In genomic region chr2:45011621-45012602, GRCh38 we compare ENCODE assay signal across 25 cellular contexts. TPM values are rescaled to one million over a fixed set of nuclear protein-coding genes. Genes with fewer than 3 reads are reported as not detected.
DNase-seq lines count a peak whose midpoint lies in the region; ATAC-seq, FAIRE-seq and TF ChIP-seq lines count a peak whose summit lies in the region.
"Had no signal": no experiment of that assay in that cellular context is flagged by ENCODE, and none has a peak within 500 bp of the region (broad histone marks: within the 10 kb centered on the region; RNA-seq: fewer than 3 reads in every experiment).

No MANE protein-coding gene starts in this region.

- TF ChIP-seq CTCF in astrocyte (IDR thresholded peaks at IDR 0.05; ENCODE audit: insufficient read depth, low read depth, low read length) (no peak), type B pancreatic cell (conservative IDR thresholded peaks at IDR 0.05) (no peak)

- no peak overlapping the region for H2AFZ ChIP-seq in astrocyte (ENCODE audit: low read depth, low read length)
- H2AFZ ChIP-seq: parathyroid adenoma had no signal

- peaks cover 58% of the 10 kb centered on the region for H3K27me3 Mint-ChIP-seq in astrocyte (ENCODE audit: low read depth, unreplicated experiment)
- peaks cover 58 to 85% (median 81%) of the 10 kb centered on the region in 3 donors for H3K27me3 Mint-ChIP-seq in naive B cell
- H3K27me3 Mint-ChIP-seq in type B pancreatic cell, result peaks cover 88% of the 10 kb centered on the region

- no peak overlapping the region for H3K4me2 ChIP-seq in astrocyte (ENCODE audit: low read length)
- H3K4me2 ChIP-seq: BLaER1, smooth muscle cell had no signal

- H3K36me3 Mint-ChIP-seq in astrocyte (ENCODE audit: low read depth, unreplicated experiment), result peaks cover 13% of the 10 kb centered on the region
- H3K36me3 Mint-ChIP-seq in naive B cell, result no peaks in the 10 kb centered on the region
- H3K36me3 Mint-ChIP-seq in type B pancreatic cell, result peaks cover 10% of the 10 kb centered on the region
- H3K36me3 Mint-ChIP-seq: activated naive CD4-positive, alpha-beta T cell treated with anti-CD3 and anti-CD28 coated beads, Interleukin-2, amount 10 ng/mL, durations not matched to agents 7 days and 5 days had no signal

- H3K27me3 ChIP-seq in astrocyte (ENCODE audit: insufficient read depth, low read length), result peaks cover 86% of the 10 kb centered on the region

- peaks cover 31% of the 10 kb centered on the region for H3K4me1 ChIP-seq in astrocyte (ENCODE audit: insufficient read depth, low read length)
- H3K4me1 ChIP-seq: BLaER1, parathyroid adenoma had no signal

- no peak overlapping the region for H3K9ac ChIP-seq in astrocyte (ENCODE audit: low read length)
- H3K9ac ChIP-seq: BLaER1, parathyroid adenoma had no signal

- no peak overlapping the region for H3K4me3 ChIP-seq in astrocyte (ENCODE audit: insufficient read depth, low read depth, low read length)
- H3K4me3 ChIP-seq: BLaER1, mucosa of descending colon, smooth muscle cell had no signal

- no peak for FAIRE-seq in astrocyte (lab: Jason Lieb, UNC)
- FAIRE-seq: endothelial cell of umbilical vein, frontal cortex, GM12891, HepG2 had no signal

- no peaks in the 10 kb centered on the region for H3K36me3 ChIP-seq in astrocyte (ENCODE audit: insufficient read depth, low read length)

- H3K4me1 Mint-ChIP-seq in astrocyte (ENCODE audit: low read depth, unreplicated experiment) (peaks cover 9% of the 10 kb centered on the region), naive B cell (peaks cover 24 to 55% (median 50%) of the 10 kb centered on the region in 3 donors), type B pancreatic cell (ENCODE audit: unreplicated experiment) (peaks cover 13% of the 10 kb centered on the region)

- DNase-seq in DMS53 (lab: John Stamatoyannopoulos, UW), result peak; percentile 32
- no peak for DNase-seq in DMS53 treated with DMSO at 0.1 percent for 48 hours (lab: John Stamatoyannopoulos, UW; ENCODE audit: unreplicated experiment)
- DNase-seq in astrocyte (ENCODE audit: low read depth), result no peak
- no peak for DNase-seq in naive B cell
- no peak for DNase-seq in type B pancreatic cell (ENCODE audit: extremely low spot score, unreplicated experiment)
- DNase-seq in hepatic stellate cell (ENCODE audit: low spot score), result no peak
- DNase-seq: activated naive CD4-positive, alpha-beta T cell treated with anti-CD3 and anti-CD28 coated beads, Interleukin-2, amount 10 ng/mL, durations not matched to agents 7 days and 5 days; cortex of kidney; GF-D8; left colon; mucosa of descending colon; NCI-H2029; NCI-H510A; stimulated activated CD4-positive, alpha-beta T cell treated with anti-CD3 and anti-CD28 coated beads, Interleukin-4, amount 100 ng/mL, for 24 hours; substantia nigra had no signal

- H3K27ac ChIP-seq in astrocyte (ENCODE audit: low read depth, low read length), result no peak overlapping the region
- H3K27ac ChIP-seq: 22Rv1, BLaER1, parathyroid adenoma had no signal

- ATAC-seq in naive B cell (ENCODE audit: low read depth in 2 of 2) (no peak), HG03460 (IDR thresholded peaks at IDR 0.05; ENCODE audit: unreplicated experiment) (no peak), HG03025 (IDR thresholded peaks at IDR 0.05; ENCODE audit: low FRiP score, unreplicated experiment) (no peak)
- ATAC-seq: HepG2, left colon, mucosa of descending colon had no signal

- peaks cover 5% of the 10 kb centered on the region for H3K9me3 ChIP-seq in astrocyte (ENCODE audit: insufficient read depth, low read depth, low read length)
- H3K9me3 ChIP-seq: mucosa of descending colon had no signal

- H4K20me1 ChIP-seq in astrocyte (ENCODE audit: insufficient read depth, low read length), result peaks cover 5% of the 10 kb centered on the region
- H4K20me1 ChIP-seq: BLaER1 had no signal

- no peaks in the 10 kb centered on the region for H3K79me2 ChIP-seq in astrocyte (ENCODE audit: insufficient read depth, low read length)
- H3K79me2 ChIP-seq: parathyroid adenoma had no signal

- H3K27ac Mint-ChIP-seq in astrocyte (ENCODE audit: unreplicated experiment), result no peak overlapping the region
- H3K27ac Mint-ChIP-seq in naive B cell, result no peak overlapping the region
- no peak overlapping the region for H3K27ac Mint-ChIP-seq in type B pancreatic cell

- H3K4me3 Mint-ChIP-seq in astrocyte (ENCODE audit: unreplicated experiment) (peak overlapping the region; percentile 57), naive B cell (peak overlapping the region in 7 of 8 donors; percentile 29 to 66 (median 59)), type B pancreatic cell (peak overlapping the region; percentile 67)

- H3K9me3 Mint-ChIP-seq in astrocyte (ENCODE audit: unreplicated experiment) (peaks cover 6% of the 10 kb centered on the region), naive B cell (peaks cover 0 to 3% (median 0%) of the 10 kb centered on the region in 7 donors), type B pancreatic cell (no peaks in the 10 kb centered on the region)
- H3K9me3 Mint-ChIP-seq: activated naive CD4-positive, alpha-beta T cell treated with anti-CD3 and anti-CD28 coated beads, Interleukin-2, amount 10 ng/mL, durations not matched to agents 7 days and 5 days had no signal

RNA-seq across cellular contexts. Expression of gene SIX2, which starts 2.7 kb away (rescaled TPM):
- 7.4 and 10.1 TPM in 2 replicates for total RNA-seq in astrocyte
- not detected for polyA plus RNA-seq in naive B cell (ENCODE audit: low read depth in 6 of 6)
- total RNA-seq in type B pancreatic cell (ENCODE audit: low replicate concordance), result 1.9 and 13.8 TPM in 2 replicates
- total RNA-seq: HepG2, left colon had no signal
- polyA plus RNA-seq: HepG2, smooth muscle cell had no signal
